Comparison of ENCODE assay signal across 1 cellular context in the genomic region with DNA sequence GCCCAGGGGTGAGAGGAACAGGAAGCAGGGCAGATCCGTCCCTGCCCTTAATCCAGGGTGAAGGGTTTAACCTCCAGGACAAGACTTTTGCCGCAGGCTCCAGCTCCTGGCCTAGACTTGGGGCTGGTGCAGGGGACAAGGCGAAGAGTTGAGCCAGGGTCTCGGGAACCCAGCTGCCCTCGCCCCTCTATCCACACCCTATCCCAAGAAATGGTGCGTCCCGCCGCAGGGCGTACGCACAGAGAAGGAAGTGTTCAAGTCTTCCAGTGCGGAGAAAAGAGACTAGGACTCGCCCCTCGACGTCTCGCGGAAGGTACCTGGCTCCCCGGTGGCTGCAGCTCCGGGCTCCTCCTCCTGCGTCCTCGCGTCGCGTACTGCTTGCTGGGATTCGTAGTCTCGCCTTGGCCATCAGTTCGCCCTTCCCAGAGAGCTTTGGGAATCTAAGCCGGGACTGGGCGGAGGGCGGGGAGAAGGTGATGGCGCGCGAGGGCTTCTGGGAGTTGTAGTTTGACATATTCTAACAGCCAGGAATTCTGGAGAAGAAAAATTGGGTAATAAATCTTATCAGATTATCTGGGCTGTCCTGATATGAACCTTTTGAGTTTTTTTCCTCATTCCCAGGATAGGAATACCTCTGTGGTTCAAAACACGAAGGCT.
A peak's percentile ranks its signal among the peaks of the same experiment; 100 is the strongest.
TF ChIP-seq lines count a peak whose summit lies in the region.

A gene with protein sequence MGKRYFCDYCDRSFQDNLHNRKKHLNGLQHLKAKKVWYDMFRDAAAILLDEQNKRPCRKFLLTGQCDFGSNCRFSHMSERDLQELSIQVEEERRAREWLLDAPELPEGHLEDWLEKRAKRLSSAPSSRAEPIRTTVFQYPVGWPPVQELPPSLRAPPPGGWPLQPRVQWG (minus strand): TSS at position 376 of the 657 bp plus-strand sequence. CDS start 18,463 bp downstream, outside the sequence.

TF ChIP-seq in HepG2, 621 proteins besides CTCF, POLR2A, EP300 and RAD21 (continued from another document and continues in another):
- no peak for TF ChIP-seq SOX5 (CRISPR knock-in tag; IDR thresholded peaks at IDR 0.05; ENCODE audit: borderline replicate concordance)
- no peak for TF ChIP-seq ZNF234 (CRISPR knock-in tag; conservative IDR thresholded peaks at IDR 0.05)
- peak; percentile 71; the same call in 1 of the 2 replicates for TF ChIP-seq DMAP1 (CRISPR knock-in tag; IDR thresholded peaks at IDR 0.05)
- TF ChIP-seq, protein P1, sequence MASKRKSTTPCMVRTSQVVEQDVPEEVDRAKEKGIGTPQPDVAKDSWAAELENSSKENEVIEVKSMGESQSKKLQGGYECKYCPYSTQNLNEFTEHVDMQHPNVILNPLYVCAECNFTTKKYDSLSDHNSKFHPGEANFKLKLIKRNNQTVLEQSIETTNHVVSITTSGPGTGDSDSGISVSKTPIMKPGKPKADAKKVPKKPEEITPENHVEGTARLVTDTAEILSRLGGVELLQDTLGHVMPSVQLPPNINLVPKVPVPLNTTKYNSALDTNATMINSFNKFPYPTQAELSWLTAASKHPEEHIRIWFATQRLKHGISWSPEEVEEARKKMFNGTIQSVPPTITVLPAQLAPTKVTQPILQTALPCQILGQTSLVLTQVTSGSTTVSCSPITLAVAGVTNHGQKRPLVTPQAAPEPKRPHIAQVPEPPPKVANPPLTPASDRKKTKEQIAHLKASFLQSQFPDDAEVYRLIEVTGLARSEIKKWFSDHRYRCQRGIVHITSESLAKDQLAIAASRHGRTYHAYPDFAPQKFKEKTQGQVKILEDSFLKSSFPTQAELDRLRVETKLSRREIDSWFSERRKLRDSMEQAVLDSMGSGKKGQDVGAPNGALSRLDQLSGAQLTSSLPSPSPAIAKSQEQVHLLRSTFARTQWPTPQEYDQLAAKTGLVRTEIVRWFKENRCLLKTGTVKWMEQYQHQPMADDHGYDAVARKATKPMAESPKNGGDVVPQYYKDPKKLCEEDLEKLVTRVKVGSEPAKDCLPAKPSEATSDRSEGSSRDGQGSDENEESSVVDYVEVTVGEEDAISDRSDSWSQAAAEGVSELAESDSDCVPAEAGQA (IDR thresholded peaks at IDR 0.05; ENCODE audit: low read depth): peak; percentile 15; the same call in 1 of the 2 replicates
- TF ChIP-seq, protein P1 (CRISPR knock-in tag; IDR thresholded peaks at IDR 0.05; ENCODE audit: borderline replicate concordance): no peak
- TF ChIP-seq ATAD3A (CRISPR knock-in tag; IDR thresholded peaks at IDR 0.05): no peak
- no peak for TF ChIP-seq TBL1XR1 (IDR thresholded peaks at IDR 0.05; ENCODE audit: borderline replicate concordance, low read length, partially characterized antibody)
- peak; percentile 40; the same call in 1 of the 2 replicates for TF ChIP-seq ZGPAT (CRISPR knock-in tag; IDR thresholded peaks at IDR 0.05)
- TF ChIP-seq SKIL (CRISPR knock-in tag; IDR thresholded peaks at IDR 0.05; ENCODE audit: borderline replicate concordance): no peak
- TF ChIP-seq, protein P2, sequence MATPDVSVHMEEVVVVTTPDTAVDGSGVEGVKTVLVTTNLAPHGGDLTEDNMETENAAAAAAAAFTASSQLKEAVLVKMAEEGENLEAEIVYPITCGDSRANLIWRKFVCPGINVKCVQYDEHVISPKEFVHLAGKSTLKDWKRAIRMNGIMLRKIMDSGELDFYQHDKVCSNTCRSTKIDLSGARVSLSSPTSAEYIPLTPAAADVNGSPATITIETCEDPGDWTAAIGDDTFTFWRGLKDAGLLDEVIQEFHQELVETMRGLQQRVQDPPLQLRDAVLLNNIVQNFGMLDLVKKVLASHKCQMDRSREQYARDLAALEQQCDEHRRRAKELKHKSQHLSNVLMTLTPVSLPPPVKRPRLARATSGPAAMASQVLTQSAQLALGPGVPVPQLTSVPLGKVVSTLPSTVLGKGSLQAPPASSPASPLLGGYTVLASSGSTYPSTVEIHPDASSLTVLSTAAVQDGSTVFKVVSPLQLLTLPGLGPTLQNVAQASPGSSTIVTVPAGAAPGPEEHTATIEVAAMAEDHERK (CRISPR knock-in tag; IDR thresholded peaks at IDR 0.05; ENCODE audit: low read depth): peak; percentile 94
- TF ChIP-seq ZNF776 (CRISPR knock-in tag; IDR thresholded peaks at IDR 0.05): peak; percentile 82; the same call in 1 of the 2 replicates
- no peak for TF ChIP-seq GTF3A (CRISPR knock-in tag; conservative IDR thresholded peaks at IDR 0.05)
- TF ChIP-seq HNRNPH1 (optimal IDR thresholded peaks at IDR 0.05; ENCODE audit: low read depth, low read length): no peak
- TF ChIP-seq MLX (CRISPR knock-in tag; IDR thresholded peaks at IDR 0.05): 0 out of 2 replicates have a peak, but pooled peaks have one; percentile 40
- no peak for TF ChIP-seq SNRNP70 (IDR thresholded peaks at IDR 0.05; ENCODE audit: low read depth, low read length)
- 0 out of 2 replicates have a peak, but pooled peaks have one; percentile 25 for TF ChIP-seq ZNF430 (CRISPR knock-in tag; IDR thresholded peaks at IDR 0.05)
- TF ChIP-seq IRF1 (CRISPR knock-in tag; IDR thresholded peaks at IDR 0.05; ENCODE audit: low read depth): no peak
- TF ChIP-seq ZFY (CRISPR knock-in tag; IDR thresholded peaks at IDR 0.05): peak; percentile 78
- TF ChIP-seq JUND (CRISPR knock-in tag; IDR thresholded peaks at IDR 0.05): no peak
- no peak for TF ChIP-seq TMF1 (CRISPR knock-in tag; IDR thresholded peaks at IDR 0.05; ENCODE audit: low read depth)
- TF ChIP-seq ZNF260 (CRISPR knock-in tag; IDR thresholded peaks at IDR 0.05; ENCODE audit: borderline replicate concordance, low read depth): no peak
- no peak for TF ChIP-seq CHCHD3 (CRISPR knock-in tag; IDR thresholded peaks at IDR 0.05)
- no peak for TF ChIP-seq ZHX1 (CRISPR knock-in tag; IDR thresholded peaks at IDR 0.05; ENCODE audit: low read depth)
- TF ChIP-seq PHF8 (CRISPR knock-in tag; IDR thresholded peaks at IDR 0.05): peak; percentile 63
- no peak for TF ChIP-seq ZNF615 (CRISPR knock-in tag; IDR thresholded peaks at IDR 0.05; ENCODE audit: borderline replicate concordance)
- TF ChIP-seq SRY (CRISPR knock-in tag; IDR thresholded peaks at IDR 0.05): no peak; the same call in 1 of the 2 replicates
- TF ChIP-seq, protein P3, sequence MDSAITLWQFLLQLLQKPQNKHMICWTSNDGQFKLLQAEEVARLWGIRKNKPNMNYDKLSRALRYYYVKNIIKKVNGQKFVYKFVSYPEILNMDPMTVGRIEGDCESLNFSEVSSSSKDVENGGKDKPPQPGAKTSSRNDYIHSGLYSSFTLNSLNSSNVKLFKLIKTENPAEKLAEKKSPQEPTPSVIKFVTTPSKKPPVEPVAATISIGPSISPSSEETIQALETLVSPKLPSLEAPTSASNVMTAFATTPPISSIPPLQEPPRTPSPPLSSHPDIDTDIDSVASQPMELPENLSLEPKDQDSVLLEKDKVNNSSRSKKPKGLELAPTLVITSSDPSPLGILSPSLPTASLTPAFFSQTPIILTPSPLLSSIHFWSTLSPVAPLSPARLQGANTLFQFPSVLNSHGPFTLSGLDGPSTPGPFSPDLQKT (CRISPR knock-in tag; IDR thresholded peaks at IDR 0.05; ENCODE audit: borderline replicate concordance): no peak
- no peak; the same call in none of the 2 replicates for TF ChIP-seq NCOA2 (CRISPR knock-in tag; IDR thresholded peaks at IDR 0.05)
- TF ChIP-seq POGZ (CRISPR knock-in tag; IDR thresholded peaks at IDR 0.05): peak; percentile 2; the same call in 1 of the 2 replicates
- no peak for TF ChIP-seq ZFP62 (CRISPR knock-in tag; IDR thresholded peaks at IDR 0.05)
- TF ChIP-seq ZNF501 (CRISPR knock-in tag; IDR thresholded peaks at IDR 0.05): peak; percentile 81
- TF ChIP-seq ZKSCAN5 (CRISPR knock-in tag; IDR thresholded peaks at IDR 0.05): no peak
- TF ChIP-seq HIVEP1 (CRISPR knock-in tag; IDR thresholded peaks at IDR 0.05): peak; percentile 76; the same call in 1 of the 2 replicates
- TF ChIP-seq CHD2 (IDR thresholded peaks at IDR 0.05; ENCODE audit: low read depth, low read length): peak; percentile 75
- peak; percentile 63; the same call in 1 of the 2 replicates for TF ChIP-seq SIX4 (CRISPR knock-in tag; IDR thresholded peaks at IDR 0.05)
- TF ChIP-seq ZNF431 (CRISPR knock-in tag; IDR thresholded peaks at IDR 0.05; ENCODE audit: borderline replicate concordance, low read depth): no peak
- TF ChIP-seq RFXAP (CRISPR knock-in tag; IDR thresholded peaks at IDR 0.05; ENCODE audit: borderline replicate concordance): 0 out of 2 replicates have a peak, but pooled peaks have one; percentile 10
- TF ChIP-seq HNF4A (CRISPR knock-in tag; IDR thresholded peaks at IDR 0.05): peak; percentile 6
- no peak for TF ChIP-seq ZNF775 (CRISPR knock-in tag; IDR thresholded peaks at IDR 0.05; ENCODE audit: borderline replicate concordance)
- no peak for TF ChIP-seq NCOA1 (CRISPR knock-in tag; IDR thresholded peaks at IDR 0.05)
- TF ChIP-seq ZNF564 (CRISPR knock-in tag; IDR thresholded peaks at IDR 0.05): peak; percentile 49; the same call in 1 of the 2 replicates
